1 cellular context compared by ENCODE assay signal in genomic region chr12:99915251-99916082, GRCh38.
TF ChIP-seq lines count a peak whose summit lies in the region.

No MANE protein-coding gene starts in this region.

TF ChIP-seq in IMR-90, 13 proteins besides CTCF, POLR2A, EP300 and RAD21 (continued from another document):
- TF ChIP-seq ELK1 (IDR thresholded peaks at IDR 0.05; ENCODE audit: borderline replicate concordance, low read depth, low read length) = no peak
